13 cellular contexts compared by ENCODE assay signal in the genomic region with DNA sequence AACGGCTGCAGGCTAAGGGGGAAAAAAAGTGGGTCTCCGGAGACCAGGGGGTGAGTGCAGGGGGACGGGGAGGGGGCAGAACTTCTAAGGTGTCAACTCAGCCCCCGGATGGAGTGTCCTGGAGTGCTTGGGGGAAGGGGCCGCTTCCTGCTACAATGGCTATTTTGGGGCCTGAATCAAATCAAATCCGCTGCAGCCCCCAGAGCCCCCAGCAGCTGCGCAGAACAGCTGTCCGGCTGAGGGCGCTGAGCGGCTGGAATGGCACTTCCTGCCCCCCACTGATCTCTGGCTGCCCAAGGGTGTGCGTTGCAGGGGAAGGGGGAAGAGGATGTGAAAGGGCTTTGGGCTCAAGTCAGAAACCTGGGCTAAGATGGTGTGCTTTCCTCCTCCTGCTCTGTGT. TPM values are rescaled to one million over a fixed set of nuclear protein-coding genes. Genes with fewer than 3 reads are reported as not detected.
DNase-seq lines count a peak whose midpoint lies in the region; ATAC-seq and TF ChIP-seq lines count a peak whose summit lies in the region.
"Had no signal": no experiment of that assay in that cellular context is flagged by ENCODE, and none has a peak within 500 bp of the region (broad histone marks: within the 10 kb centered on the region; RNA-seq: fewer than 3 reads in every experiment).

No MANE protein-coding gene starts in this region.

- no peak for ATAC-seq in left cardiac atrium
- no peak for ATAC-seq in RWPE2 (ENCODE audit: low read depth)
- ATAC-seq in GM19397 (IDR thresholded peaks at IDR 0.05; ENCODE audit: unreplicated experiment): no peak

- peaks cover 65% of the 10 kb centered on the region for H3K27me3 ChIP-seq in left ventricle myocardium inferior (ENCODE audit: low read depth)
- no peaks in the 10 kb centered on the region for H3K27me3 ChIP-seq in RWPE2 (ENCODE audit: insufficient read depth, poor library complexity, severe bottlenecking)

- H3K4me1 ChIP-seq in left ventricle myocardium inferior (peaks cover 6% of the 10 kb centered on the region), RWPE2 (ENCODE audit: insufficient read depth, poor library complexity, severe bottlenecking) (no peaks in the 10 kb centered on the region)

- intact Hi-C loops in left ventricle myocardium inferior (cut with micrococcal nuclease) (loop anchor here (5.0 kb wide), 1 partner anchor 118 kb away; no protein-coding TSS in a partner anchor), left cardiac atrium (cut with DNase I) (loop anchor here in 1 of 2 donors (5.0 kb wide), 1 partner anchor 108 kb away; no protein-coding TSS in a partner anchor)

- H3K4me3 ChIP-seq in left ventricle myocardium inferior: no peak overlapping the region
- H3K4me3 ChIP-seq in RWPE2 (ENCODE audit: severe bottlenecking): no peak overlapping the region

- H3K9me3 ChIP-seq in left ventricle myocardium inferior (replicated peaks) (no peaks in the 10 kb centered on the region), RWPE2 (ENCODE audit: severe bottlenecking) (no peaks in the 10 kb centered on the region)

- DNase-seq in left ventricle myocardium inferior (no peak), left cardiac atrium (no peak), RWPE2 (ENCODE audit: low spot score) (peak; percentile 38), islet precursor cell (peak; percentile 68), NCI-H1436 treated with DMSO at 0.1 percent for 48 hours (lab: John Stamatoyannopoulos, UW) (no peak)
- DNase-seq in activated naive CD4-positive, alpha-beta T cell (lab: John Stamatoyannopoulos, UW): no peak
- DNase-seq in stimulated activated CD4-positive, alpha-beta T cell treated with anti-CD3 and anti-CD28 coated beads, Interleukin-15, amount 100 ng/mL, for 24 hours: no peak
- DNase-seq: ACHN, DMS53, KG1, kidney, NCI-H2171 had no signal

- TF ChIP-seq CTCF in left ventricle myocardium inferior (IDR thresholded peaks at IDR 0.05; ENCODE audit: borderline replicate concordance) (peak; percentile 15), RWPE2 (IDR thresholded peaks at IDR 0.05; ENCODE audit: poor library complexity, severe bottlenecking) (no peak)

- H3K36me3 ChIP-seq in left ventricle myocardium inferior (no peaks in the 10 kb centered on the region), RWPE2 (ENCODE audit: low read depth) (no peaks in the 10 kb centered on the region)

- H3K27ac ChIP-seq in left ventricle myocardium inferior (replicated peaks): no peak overlapping the region
- no peak overlapping the region for H3K27ac ChIP-seq in RWPE2 (ENCODE audit: poor library complexity, severe bottlenecking)

RNA-seq across cellular contexts. Expression of a gene that starts 24.2 kb away (rescaled TPM):
- total RNA-seq in left ventricle myocardium inferior (217 TPM), left cardiac atrium (100 to 1,000 TPM; 203 to 215 TPM)

RNA-seq across cellular contexts. Expression of a gene that starts 56.2 kb away (rescaled TPM):
- total RNA-seq in left ventricle myocardium inferior: 8.9 TPM
- 10 to 100 TPM; 13.7 to 31.1 TPM for total RNA-seq in left cardiac atrium

Comparison
In these comparisons a context has a peak if more than half of its experiments do, and no peak if none do; other contexts are left out.
1. DNase-seq: peak in RWPE2 (single experiment) and islet precursor cell (single experiment); none in left ventricle myocardium inferior (single experiment), left cardiac atrium (single experiment), NCI-H1436 treated with DMSO at 0.1 percent for 48 hours (single experiment), activated naive CD4-positive, alpha-beta T cell (0 of 4) and stimulated activated CD4-positive, alpha-beta T cell treated with anti-CD3 and anti-CD28 coated beads, Interleukin-15, amount 100 ng/mL, for 24 hours (single experiment).